In genomic region chr5:160310140-160310909, GRCh38 we compare ENCODE assay signal across 1 cellular context.
A peak's percentile ranks its signal among the peaks of the same experiment; 100 is the strongest.
TF ChIP-seq lines count a peak whose summit lies in the region.

No MANE protein-coding gene starts in this region.

TF ChIP-seq in HepG2, 621 proteins besides CTCF, POLR2A, EP300 and RAD21 (continued from another document):
- TF ChIP-seq ZNF646 (CRISPR knock-in tag; IDR thresholded peaks at IDR 0.05) (no peak), ZNF350 (CRISPR knock-in tag; IDR thresholded peaks at IDR 0.05; ENCODE audit: borderline replicate concordance, low read depth) (no peak), ATF7 (IDR thresholded peaks at IDR 0.05) (peak; percentile 57; the same call in 1 of the 2 replicates), ATF7 (CRISPR knock-in tag; IDR thresholded peaks at IDR 0.05) (no peak), YEATS4 (CRISPR knock-in tag; IDR thresholded peaks at IDR 0.05; ENCODE audit: borderline replicate concordance) (no peak), KLF15 (CRISPR knock-in tag; IDR thresholded peaks at IDR 0.05; ENCODE audit: borderline replicate concordance) (no peak)
- TF ChIP-seq, protein P1, sequence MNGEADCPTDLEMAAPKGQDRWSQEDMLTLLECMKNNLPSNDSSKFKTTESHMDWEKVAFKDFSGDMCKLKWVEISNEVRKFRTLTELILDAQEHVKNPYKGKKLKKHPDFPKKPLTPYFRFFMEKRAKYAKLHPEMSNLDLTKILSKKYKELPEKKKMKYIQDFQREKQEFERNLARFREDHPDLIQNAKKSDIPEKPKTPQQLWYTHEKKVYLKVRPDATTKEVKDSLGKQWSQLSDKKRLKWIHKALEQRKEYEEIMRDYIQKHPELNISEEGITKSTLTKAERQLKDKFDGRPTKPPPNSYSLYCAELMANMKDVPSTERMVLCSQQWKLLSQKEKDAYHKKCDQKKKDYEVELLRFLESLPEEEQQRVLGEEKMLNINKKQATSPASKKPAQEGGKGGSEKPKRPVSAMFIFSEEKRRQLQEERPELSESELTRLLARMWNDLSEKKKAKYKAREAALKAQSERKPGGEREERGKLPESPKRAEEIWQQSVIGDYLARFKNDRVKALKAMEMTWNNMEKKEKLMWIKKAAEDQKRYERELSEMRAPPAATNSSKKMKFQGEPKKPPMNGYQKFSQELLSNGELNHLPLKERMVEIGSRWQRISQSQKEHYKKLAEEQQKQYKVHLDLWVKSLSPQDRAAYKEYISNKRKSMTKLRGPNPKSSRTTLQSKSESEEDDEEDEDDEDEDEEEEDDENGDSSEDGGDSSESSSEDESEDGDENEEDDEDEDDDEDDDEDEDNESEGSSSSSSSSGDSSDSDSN (CRISPR knock-in tag; IDR thresholded peaks at IDR 0.05) = no peak
- TF ChIP-seq, protein P2, sequence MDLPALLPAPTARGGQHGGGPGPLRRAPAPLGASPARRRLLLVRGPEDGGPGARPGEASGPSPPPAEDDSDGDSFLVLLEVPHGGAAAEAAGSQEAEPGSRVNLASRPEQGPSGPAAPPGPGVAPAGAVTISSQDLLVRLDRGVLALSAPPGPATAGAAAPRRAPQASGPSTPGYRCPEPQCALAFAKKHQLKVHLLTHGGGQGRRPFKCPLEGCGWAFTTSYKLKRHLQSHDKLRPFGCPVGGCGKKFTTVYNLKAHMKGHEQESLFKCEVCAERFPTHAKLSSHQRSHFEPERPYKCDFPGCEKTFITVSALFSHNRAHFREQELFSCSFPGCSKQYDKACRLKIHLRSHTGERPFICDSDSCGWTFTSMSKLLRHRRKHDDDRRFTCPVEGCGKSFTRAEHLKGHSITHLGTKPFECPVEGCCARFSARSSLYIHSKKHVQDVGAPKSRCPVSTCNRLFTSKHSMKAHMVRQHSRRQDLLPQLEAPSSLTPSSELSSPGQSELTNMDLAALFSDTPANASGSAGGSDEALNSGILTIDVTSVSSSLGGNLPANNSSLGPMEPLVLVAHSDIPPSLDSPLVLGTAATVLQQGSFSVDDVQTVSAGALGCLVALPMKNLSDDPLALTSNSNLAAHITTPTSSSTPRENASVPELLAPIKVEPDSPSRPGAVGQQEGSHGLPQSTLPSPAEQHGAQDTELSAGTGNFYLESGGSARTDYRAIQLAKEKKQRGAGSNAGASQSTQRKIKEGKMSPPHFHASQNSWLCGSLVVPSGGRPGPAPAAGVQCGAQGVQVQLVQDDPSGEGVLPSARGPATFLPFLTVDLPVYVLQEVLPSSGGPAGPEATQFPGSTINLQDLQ (CRISPR knock-in tag; IDR thresholded peaks at IDR 0.05) = no peak
TF ChIP-seq in HepG2: peak in this region for 2.
